In the genomic region with DNA sequence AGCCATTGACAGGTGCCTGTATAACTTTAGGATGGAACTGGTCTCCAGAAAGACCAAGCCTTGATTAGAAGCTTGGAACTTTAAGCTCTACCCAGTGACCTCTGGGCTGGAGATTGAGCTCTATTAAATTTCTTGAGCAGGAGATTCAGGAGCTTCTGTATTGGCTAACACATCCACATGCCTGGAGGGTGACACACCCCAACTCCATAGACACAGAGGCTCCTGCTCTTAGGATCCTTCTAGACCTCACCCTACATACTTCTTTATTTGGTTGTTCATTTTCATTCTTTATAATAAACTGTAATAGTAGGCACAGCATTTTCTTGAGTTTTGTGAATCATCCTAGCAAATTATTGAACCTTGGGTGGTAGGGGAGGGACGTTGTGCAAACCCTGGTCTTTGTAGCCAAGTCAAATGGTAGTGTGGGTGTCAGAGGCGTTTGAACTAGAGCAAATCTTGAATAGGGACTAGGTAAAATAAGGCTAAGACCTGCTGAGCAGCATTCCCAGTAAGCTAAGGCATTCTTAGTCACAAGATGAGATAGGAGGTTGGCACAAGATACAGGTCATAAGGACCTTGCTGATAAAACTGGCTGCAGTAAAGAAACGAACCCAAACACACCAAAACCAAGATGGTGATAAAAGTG, we compare ENCODE assay signal across 21 cellular contexts.
DNase-seq lines count a peak whose midpoint lies in the region; ATAC-seq and TF ChIP-seq lines count a peak whose summit lies in the region.
"Had no signal": no experiment of that assay in that cellular context is flagged by ENCODE, and none has a peak within 500 bp of the region (broad histone marks: within the 10 kb centered on the region; RNA-seq: fewer than 3 reads in every experiment).

No MANE protein-coding gene starts in this region.

- no peaks in the 10 kb centered on the region for H3K36me3 ChIP-seq in PC-9 (ENCODE audit: low read depth)
- H3K36me3 ChIP-seq: BE2C had no signal

- H3K36me3 Mint-ChIP-seq in stimulated activated memory B cell treated with anti-CD40 and anti-IgM and Interleukin-4, amounts not matched to agents 10 μg/mL and 1 μg/mL and 100 μg/mL, for 72 hours = no peaks in the 10 kb centered on the region
- H3K36me3 Mint-ChIP-seq: CD4-positive, CD25-positive, alpha-beta regulatory T cell had no signal

- 0 out of 2 replicates have a peak overlapping the region, but pooled peaks have one; percentile 39 for H2AFZ ChIP-seq in PC-9

- peak; percentile 53 for ATAC-seq in stimulated activated memory B cell treated with anti-CD40 and anti-IgM and Interleukin-4, amounts not matched to agents 10 μg/mL and 1 μg/mL and 100 μg/mL, for 72 hours
- ATAC-seq: A549, GM12878, K562 had no signal

- H3K9me2 ChIP-seq in PC-9 (ENCODE audit: insufficient read depth) = no peaks in the 10 kb centered on the region

- H3K27ac ChIP-seq in PC-9 (no peak overlapping the region), epithelial cell of prostate (peak overlapping the region; percentile 62)
- H3K27ac ChIP-seq: A549 had no signal

- CTCF ChIA-PET in PC-9 (lab: Charles Lee) = interaction anchor here (0.6 to 0.8 kb wide), 2 partner anchors 120 to 250 kb away, joined by 3 to 4 read pairs; no protein-coding TSS in a partner anchor

- H3K79me2 ChIP-seq in PC-9 (ENCODE audit: low read depth) = no peaks in the 10 kb centered on the region

- no peak overlapping the region for H3K4me2 ChIP-seq in PC-9
- H3K4me2 ChIP-seq: A549 had no signal

- no peaks in the 10 kb centered on the region for H3K9me3 ChIP-seq in PC-9 (ENCODE audit: insufficient read depth, low read depth)
- H3K9me3 ChIP-seq: A549, BE2C had no signal

- TF ChIP-seq CTCF in PC-9 (conservative IDR thresholded peaks at IDR 0.05) = no peak

- BruUV-seq in PC-9 (replicated peaks; lab: Mats Ljungman, UMichigan) = no TSS peak

- H3K27me3 Mint-ChIP-seq in stimulated activated memory B cell treated with anti-CD40 and anti-IgM and Interleukin-4, amounts not matched to agents 10 μg/mL and 1 μg/mL and 100 μg/mL, for 72 hours = no peaks in the 10 kb centered on the region
- H3K27me3 Mint-ChIP-seq: CD4-positive, CD25-positive, alpha-beta regulatory T cell had no signal

- H3K9me3 Mint-ChIP-seq in stimulated activated memory B cell treated with anti-CD40 and anti-IgM and Interleukin-4, amounts not matched to agents 10 μg/mL and 1 μg/mL and 100 μg/mL, for 72 hours = peaks cover 3% of the 10 kb centered on the region
- H3K9me3 Mint-ChIP-seq: CD4-positive, CD25-positive, alpha-beta regulatory T cell had no signal

- DNase-seq in ELR (ENCODE audit: low read depth) = peak; percentile 7
- DNase-seq in PC-9 = peak; percentile 33 to 57
- DNase-seq in epithelial cell of prostate (ENCODE audit: low read depth, low spot score) = peak; percentile 54
- DNase-seq in NCI-H345 (lab: John Stamatoyannopoulos, UW) = no peak
- DNase-seq in posterior cingulate gyrus = no peak
- DNase-seq in NCI-H128 (lab: John Stamatoyannopoulos, UW; ENCODE audit: unreplicated experiment) = no peak
- DNase-seq: BE2C; CD4-positive, CD25-positive, alpha-beta regulatory T cell; DMS79; H9; MM.1S; NCI-H1048; NCI-H1436 treated with DMSO at 0.1 percent for 48 hours; NCI-H1930; NCI-H524 treated with DMSO at 0.1 percent for 48 hours; NCI-H82; SHP77 had no signal

- no peaks in the 10 kb centered on the region for H3K27me3 ChIP-seq in PC-9 (ENCODE audit: insufficient read depth, low read depth)
- H3K27me3 ChIP-seq: BE2C had no signal

- no peak overlapping the region for H3K27ac Mint-ChIP-seq in stimulated activated memory B cell treated with anti-CD40 and anti-IgM and Interleukin-4, amounts not matched to agents 10 μg/mL and 1 μg/mL and 100 μg/mL, for 72 hours
- H3K27ac Mint-ChIP-seq: CD4-positive, CD25-positive, alpha-beta regulatory T cell; H9 had no signal

- peaks cover 3% of the 10 kb centered on the region; the same call in 1 of the 2 replicates for H3F3A ChIP-seq in PC-9 (ENCODE audit: insufficient read depth, low read depth)

- no peak overlapping the region for H3K4me3 Mint-ChIP-seq in stimulated activated memory B cell treated with anti-CD40 and anti-IgM and Interleukin-4, amounts not matched to agents 10 μg/mL and 1 μg/mL and 100 μg/mL, for 72 hours
- H3K4me3 Mint-ChIP-seq: CD4-positive, CD25-positive, alpha-beta regulatory T cell; H9 had no signal

- POLR2A ChIA-PET in PC-9 (lab: Charles Lee; ENCODE audit: unreplicated experiment) = interaction anchor here (0.6 to 0.9 kb wide), 2 partner anchors 25 to 119 kb away, joined by 3 to 8 read pairs; no protein-coding TSS in a partner anchor

- H4K20me1 ChIP-seq in PC-9 (ENCODE audit: insufficient read depth) = no peaks in the 10 kb centered on the region

- 0 out of 2 replicates have a peak, but pooled peaks cover 5% of the 10 kb centered on the region for H3K4me1 ChIP-seq in PC-9 (replicated peaks; ENCODE audit: insufficient read depth)
- H3K4me1 ChIP-seq: A549, BE2C had no signal

- intact Hi-C loops in PC-9 (cut with micrococcal nuclease; ENCODE audit: unreplicated experiment) (loop anchor here (2.0 to 10.0 kb wide), 3 partner anchors 25 to 121 kb away; no protein-coding TSS in a partner anchor), posterior cingulate gyrus (cut with DNase I) (no loop called here)

- no peaks in the 10 kb centered on the region for H3K4me1 Mint-ChIP-seq in stimulated activated memory B cell treated with anti-CD40 and anti-IgM and Interleukin-4, amounts not matched to agents 10 μg/mL and 1 μg/mL and 100 μg/mL, for 72 hours
- H3K4me1 Mint-ChIP-seq: CD4-positive, CD25-positive, alpha-beta regulatory T cell had no signal

- H3K4me3 ChIP-seq in PC-9 = no peak overlapping the region
- H3K4me3 ChIP-seq: A549, GM12878, K562 had no signal

Comparison
In these comparisons a context has a peak if more than half of its experiments do, and no peak if none do; other contexts are left out.
1. DNase-seq: peak in ELR (single experiment), PC-9 (2 of 2) and epithelial cell of prostate (single experiment); none in NCI-H345 (single experiment), posterior cingulate gyrus (0 of 10) and NCI-H128 (single experiment).